In genomic region chr11:129790131-129790530, GRCh38 we compare ENCODE assay signal across 20 cellular contexts. TPM values are rescaled to one million over a fixed set of nuclear protein-coding genes. Genes with fewer than 3 reads are reported as not detected.
"Had no signal": no experiment of that assay in that cellular context is flagged by ENCODE, and none has a peak within 500 bp of the region (broad histone marks: within the 10 kb centered on the region; RNA-seq: fewer than 3 reads in every experiment).

No MANE protein-coding gene starts in this region.

- H3K4me1 Mint-ChIP-seq: naive B cell, neural progenitor cell had no signal

- H3K9me3 ChIP-seq: prostate gland, right atrium auricular region had no signal

- H3K36me3 ChIP-seq: cardiac muscle cell, neural progenitor cell, prostate gland, right atrium auricular region, upper lobe of left lung had no signal

- H3K4me3 ChIP-seq: cardiac muscle cell, lung, neural progenitor cell, prostate gland, right atrium auricular region, upper lobe of left lung had no signal

- H3K4me3 Mint-ChIP-seq: activated CD8-positive, alpha-beta T cell treated with anti-CD3 and anti-CD28 coated beads, Interleukin-2, amount 10 ng/mL, durations not matched to agents 7 days and 5 days; activated naive CD8-positive, alpha-beta T cell treated with anti-CD3 and anti-CD28 coated beads, Interleukin-2, amount 10 ng/mL, durations not matched to agents 7 days and 5 days; naive B cell; neural progenitor cell had no signal

- H3K27ac Mint-ChIP-seq: activated CD8-positive, alpha-beta T cell treated with anti-CD3 and anti-CD28 coated beads, Interleukin-2, amount 10 ng/mL, durations not matched to agents 7 days and 5 days; activated naive CD8-positive, alpha-beta T cell treated with anti-CD3 and anti-CD28 coated beads, Interleukin-2, amount 10 ng/mL, durations not matched to agents 7 days and 5 days; activated T-helper 2 cell treated with anti-CD3 and anti-CD28 coated beads, Interferon-gamma antibody, Interleukin-2, Interleukin-4, amounts not matched to agents 10 μg/mL and 5 μg/mL and 100 μg/mL, durations not matched to agents 14 hours and 24 hours and 36 hours; naive B cell; neural progenitor cell had no signal

- H3K9me3 Mint-ChIP-seq: activated T-helper 2 cell treated with anti-CD3 and anti-CD28 coated beads, Interferon-gamma antibody, Interleukin-2, Interleukin-4, amounts not matched to agents 10 μg/mL and 5 μg/mL and 100 μg/mL, durations not matched to agents 14 hours and 24 hours and 36 hours had no signal

- H3K36me3 Mint-ChIP-seq: neural progenitor cell had no signal

- DNase-seq: activated CD4-positive, alpha-beta T cell treated with anti-CD3 and anti-CD28 coated beads for 1 hour; activated CD4-positive, alpha-beta T cell treated with anti-CD3 and anti-CD28 coated beads, Interleukin-2, amount 50 U/mL, for 1 hour; activated CD8-positive, alpha-beta T cell treated with anti-CD3 and anti-CD28 coated beads, Interleukin-2, amount 10 ng/mL, durations not matched to agents 7 days and 5 days; activated naive CD4-positive, alpha-beta T cell; activated naive CD8-positive, alpha-beta T cell treated with anti-CD3 and anti-CD28 coated beads, Interleukin-2, amount 10 ng/mL, durations not matched to agents 7 days and 5 days; effector CD4-positive, alpha-beta T cell; foreskin fibroblast; naive B cell; stimulated activated CD4-positive, alpha-beta T cell treated with anti-CD3 and anti-CD28 coated beads, Interleukin-12 subunit alpha, Interleukin-12 subunit beta, amount 100 ng/mL, for 4 hours; stimulated activated CD4-positive, alpha-beta T cell treated with anti-CD3 and anti-CD28 coated beads, Interleukin-4, amount 100 ng/mL, for 4 hours; stimulated activated naive CD8-positive, alpha-beta T cell treated with anti-CD3 and anti-CD28 coated beads, Interleukin-15, Interleukin-2, amounts not matched to agents 100 U/mL and 50 U/mL, for 24 hours; upper lobe of left lung had no signal

- H3K27ac ChIP-seq: cardiac muscle cell, neural progenitor cell, prostate gland, right atrium auricular region, upper lobe of left lung had no signal

- ATAC-seq: activated CD8-positive, alpha-beta T cell treated with anti-CD3 and anti-CD28 coated beads, Interleukin-2, amount 10 ng/mL, durations not matched to agents 7 days and 5 days; left lobe of liver; stimulated activated naive CD8-positive, alpha-beta T cell treated with anti-CD3 and anti-CD28 coated beads, Interleukin-15, Interleukin-2, amounts not matched to agents 100 U/mL and 50 U/mL, for 24 hours had no signal

- H3K4me2 ChIP-seq: neural progenitor cell had no signal

- H3K4me1 ChIP-seq: neural progenitor cell, prostate gland, right atrium auricular region, upper lobe of left lung had no signal

- H3K27me3 ChIP-seq: right atrium auricular region, upper lobe of left lung had no signal

- H2AFZ ChIP-seq: neural progenitor cell had no signal

RNA-seq across cellular contexts. Expression of gene TMEM45B, which starts 25.5 kb away (rescaled TPM):
- total RNA-seq: activated CD8-positive, alpha-beta T cell treated with anti-CD3 and anti-CD28 coated beads, Interleukin-2, amount 10 ng/mL, durations not matched to agents 7 days and 5 days; right atrium auricular region; subcutaneous adipose tissue had no signal
